18 cellular contexts compared by ENCODE assay signal in genomic region chr14:68461086-68461485, GRCh38.
A peak's percentile ranks its signal among the peaks of the same experiment; 100 is the strongest.
DNase-seq lines count a peak whose midpoint lies in the region; ATAC-seq and TF ChIP-seq lines count a peak whose summit lies in the region.
"Had no signal": no experiment of that assay in that cellular context is flagged by ENCODE, and none has a peak within 500 bp of the region (broad histone marks: within the 10 kb centered on the region; RNA-seq: fewer than 3 reads in every experiment).

No MANE protein-coding gene starts in this region.

- H3K9me3 ChIP-seq in Panc1 (ENCODE audit: control insufficient read depth, insufficient read depth, low read depth, low read length) (no peaks in the 10 kb centered on the region), esophagus muscularis mucosa (no peaks in the 10 kb centered on the region), psoas muscle (no peaks in the 10 kb centered on the region), uterus (no peaks in the 10 kb centered on the region)

- intact Hi-C loops in Panc1 (cut with micrococcal nuclease; ENCODE audit: unreplicated experiment) (no loop called here), esophagus muscularis mucosa (cut with DNase I) (no loop called here), psoas muscle (cut with DNase I) (no loop called here), uterus (cut with DNase I; ENCODE audit: low total_unique reads) (no loop called here)
- intact Hi-C loops in activated naive CD4-positive, alpha-beta T cell treated with anti-CD3 and anti-CD28 coated beads for 36 hours (cut with micrococcal nuclease) = no loop called here

- H3K27me3 Mint-ChIP-seq in activated naive CD4-positive, alpha-beta T cell treated with anti-CD3 and anti-CD28 coated beads for 36 hours (ENCODE audit: low read depth) = no peaks in the 10 kb centered on the region
- H3K27me3 Mint-ChIP-seq: IgD-negative memory B cell had no signal

- H3K4me1 ChIP-seq in Panc1 (ENCODE audit: control insufficient read depth, insufficient read depth, low read length) = peaks cover 19% of the 10 kb centered on the region
- peaks cover 18 to 43% (median 31%) of the 10 kb centered on the region in 4 donors for H3K4me1 ChIP-seq in esophagus muscularis mucosa
- H3K4me1 ChIP-seq in psoas muscle = peaks cover 25% of the 10 kb centered on the region
- H3K4me1 ChIP-seq in uterus = peaks cover 0 to 12% of the 10 kb centered on the region in 2 donors

- no peak overlapping the region for H3K27ac Mint-ChIP-seq in activated naive CD4-positive, alpha-beta T cell treated with anti-CD3 and anti-CD28 coated beads for 36 hours
- H3K27ac Mint-ChIP-seq: HFFc6 had no signal

- no peak overlapping the region for H3K4me3 Mint-ChIP-seq in activated naive CD4-positive, alpha-beta T cell treated with anti-CD3 and anti-CD28 coated beads for 36 hours
- H3K4me3 Mint-ChIP-seq: HFFc6, IgD-negative memory B cell had no signal

- no peaks in the 10 kb centered on the region for H3K36me3 ChIP-seq in Panc1 (ENCODE audit: control insufficient read depth, insufficient read depth, low read length)
- H3K36me3 ChIP-seq in esophagus muscularis mucosa = no peaks in the 10 kb centered on the region
- H3K36me3 ChIP-seq in psoas muscle (ENCODE audit: insufficient read depth in 1 of 2, low read depth in 1 of 2) = no peaks in the 10 kb centered on the region
- H3K36me3 ChIP-seq in uterus = no peaks in the 10 kb centered on the region

- no peaks in the 10 kb centered on the region for H3K9me3 Mint-ChIP-seq in activated naive CD4-positive, alpha-beta T cell treated with anti-CD3 and anti-CD28 coated beads for 36 hours
- H3K9me3 Mint-ChIP-seq: HFFc6, IgD-negative memory B cell had no signal

- DNase-seq in Panc1 (ENCODE audit: low read depth, low spot score) (no peak), esophagus muscularis mucosa (ENCODE audit: extremely low spot score) (no peak), psoas muscle (no peak), uterus (no peak)
- no peak for DNase-seq in activated naive CD4-positive, alpha-beta T cell treated with anti-CD3 and anti-CD28 coated beads for 36 hours
- DNase-seq: ACHN, COR-L47, DMS153, HFFc6, Kasumi-1, NCI-H1105 treated with DMSO at 0.1 percent for 48 hours, NCI-H1694 treated with DMSO at 0.1 percent for 48 hours, NCI-H2107, NCI-H2227 treated with DMSO at 0.1 percent for 48 hours, NCI-H524 had no signal

- no peaks in the 10 kb centered on the region for H3K36me3 Mint-ChIP-seq in activated naive CD4-positive, alpha-beta T cell treated with anti-CD3 and anti-CD28 coated beads for 36 hours (ENCODE audit: low read depth)

- no peak for TF ChIP-seq EP300 in esophagus muscularis mucosa (IDR thresholded peaks at IDR 0.05)

- CTCF ChIA-PET in Panc1 (lab: Charles Lee) = no interaction called here
- CTCF ChIA-PET in activated naive CD4-positive, alpha-beta T cell treated with anti-CD3 and anti-CD28 coated beads for 36 hours (lab: Charles Lee) = interaction anchor here (1.4 kb wide), 1 partner anchor 12 kb away, joined by 3 read pairs; no protein-coding TSS in a partner anchor

- ATAC-seq in Panc1 (no peak), psoas muscle (no peak), HG03432 (IDR thresholded peaks at IDR 0.05; ENCODE audit: unreplicated experiment) (no peak), GM21717 (IDR thresholded peaks at IDR 0.05; ENCODE audit: unreplicated experiment) (no peak)

- H3K27ac ChIP-seq in Panc1 (ENCODE audit: low read length) (peak overlapping the region; percentile 89; the same call in 1 of the 2 replicates), esophagus muscularis mucosa (replicated peaks in 1 of 4) (peak overlapping the region in 3 of 4 donors; percentile 7 to 75 (median 74)), psoas muscle (peak overlapping the region; percentile 62), uterus (peak overlapping the region; percentile 63 to 72)

- TF ChIP-seq CTCF in Panc1 (IDR thresholded peaks at IDR 0.05) = no peak
- TF ChIP-seq CTCF in esophagus muscularis mucosa (IDR thresholded peaks at IDR 0.05) = no peak
- no peak for TF ChIP-seq CTCF in psoas muscle (IDR thresholded peaks at IDR 0.05)
- no peak for TF ChIP-seq CTCF in uterus (IDR thresholded peaks at IDR 0.05)

- in situ Hi-C loops in Panc1 (cut with HindIII; ENCODE audit: low pct_unique_long_range_greater_than_20kb, low sequenced_read_pairs) = no loop called here

- TF ChIP-seq POLR2A in esophagus muscularis mucosa (IDR thresholded peaks at IDR 0.05; ENCODE audit: low read depth) (no peak), uterus (IDR thresholded peaks at IDR 0.05) (no peak)

- WGBS in esophagus muscularis mucosa = 88% methylated on average over 4 of the region's 4 CpGs
- 48 to 70% (median 54%) methylated on average over 4 of the region's 4 CpGs for WGBS in psoas muscle, 3 donors

- H3K27me3 ChIP-seq in Panc1 (ENCODE audit: control insufficient read depth, insufficient read depth, low read length) (no peaks in the 10 kb centered on the region), esophagus muscularis mucosa (no peaks in the 10 kb centered on the region), psoas muscle (ENCODE audit: insufficient read depth in 3 of 3, low read length in 2 of 3) (no peaks in the 10 kb centered on the region), uterus (no peaks in the 10 kb centered on the region)

- peaks cover 2% of the 10 kb centered on the region for H3K4me1 Mint-ChIP-seq in activated naive CD4-positive, alpha-beta T cell treated with anti-CD3 and anti-CD28 coated beads for 36 hours (ENCODE audit: low read depth)

- POLR2A ChIA-PET in Panc1 (lab: Charles Lee) = interaction anchor here (0.7 kb wide), 1 partner anchor 561 kb away, joined by 8 read pairs; no protein-coding TSS in a partner anchor

- no TSS peak for BruUV-seq in Panc1 (replicated peaks; lab: Mats Ljungman, UMichigan)

- no peak overlapping the region for H3K4me3 ChIP-seq in Panc1 (ENCODE audit: low read depth in 2 of 2, low read length in 2 of 2)
- no peak overlapping the region for H3K4me3 ChIP-seq in esophagus muscularis mucosa
- no peak overlapping the region for H3K4me3 ChIP-seq in psoas muscle
- no peak overlapping the region for H3K4me3 ChIP-seq in uterus
